Comparison of ENCODE assay signal across 13 cellular contexts in genomic region chr5:55370291-55370925, GRCh38.
"Had no signal": no experiment of that assay in that cellular context is flagged by ENCODE, and none has a peak within 500 bp of the region (broad histone marks: within the 10 kb centered on the region; RNA-seq: fewer than 3 reads in every experiment).

No MANE protein-coding gene starts in this region.

- H3K4me3 ChIP-seq: dorsolateral prefrontal cortex, esophagus muscularis mucosa, left lung, right atrium auricular region, skin epidermis, thyroid gland, vagina had no signal

- H3K27ac Mint-ChIP-seq: activated CD4-positive, alpha-beta memory T cell treated with anti-CD3 and anti-CD28 coated beads for 36 hours; activated naive CD8-positive, alpha-beta T cell treated with anti-CD3 and anti-CD28 coated beads for 36 hours; activated T-cell treated with anti-CD3 and anti-CD28 coated beads, Interleukin-2, amount 50 U/mL, for 72 hours; memory B cell had no signal

- DNase-seq: activated CD4-positive, alpha-beta memory T cell treated with anti-CD3 and anti-CD28 coated beads for 36 hours; activated gamma-delta T cell treated with Interleukin-2 at 50 U/mL for 16 hours; activated naive CD8-positive, alpha-beta T cell treated with anti-CD3 and anti-CD28 coated beads for 36 hours; activated T-cell treated with anti-CD3 and anti-CD28 coated beads, Interleukin-2, amount 50 U/mL, for 72 hours; dorsolateral prefrontal cortex; left lung; thyroid gland had no signal

- ATAC-seq: activated T-cell treated with anti-CD3 and anti-CD28 coated beads, Interleukin-2, amount 50 U/mL, for 72 hours; left lung had no signal

- H3K4me1 Mint-ChIP-seq: activated naive CD8-positive, alpha-beta T cell treated with anti-CD3 and anti-CD28 coated beads for 36 hours; memory B cell had no signal

- H3K27me3 Mint-ChIP-seq: activated CD4-positive, alpha-beta memory T cell treated with anti-CD3 and anti-CD28 coated beads for 36 hours; activated naive CD8-positive, alpha-beta T cell treated with anti-CD3 and anti-CD28 coated beads for 36 hours; memory B cell had no signal

- H3K9me3 ChIP-seq: esophagus muscularis mucosa, right atrium auricular region, thyroid gland, vagina had no signal

- H3K4me3 Mint-ChIP-seq: activated CD4-positive, alpha-beta memory T cell treated with anti-CD3 and anti-CD28 coated beads for 36 hours; activated naive CD8-positive, alpha-beta T cell treated with anti-CD3 and anti-CD28 coated beads for 36 hours; activated T-cell treated with anti-CD3 and anti-CD28 coated beads, Interleukin-2, amount 50 U/mL, for 72 hours; memory B cell had no signal

- H3K4me1 ChIP-seq: esophagus muscularis mucosa, left lung, parathyroid adenoma, right atrium auricular region, thyroid gland, vagina had no signal
